Comparison of ENCODE assay signal across 29 cellular contexts in the genomic region with DNA sequence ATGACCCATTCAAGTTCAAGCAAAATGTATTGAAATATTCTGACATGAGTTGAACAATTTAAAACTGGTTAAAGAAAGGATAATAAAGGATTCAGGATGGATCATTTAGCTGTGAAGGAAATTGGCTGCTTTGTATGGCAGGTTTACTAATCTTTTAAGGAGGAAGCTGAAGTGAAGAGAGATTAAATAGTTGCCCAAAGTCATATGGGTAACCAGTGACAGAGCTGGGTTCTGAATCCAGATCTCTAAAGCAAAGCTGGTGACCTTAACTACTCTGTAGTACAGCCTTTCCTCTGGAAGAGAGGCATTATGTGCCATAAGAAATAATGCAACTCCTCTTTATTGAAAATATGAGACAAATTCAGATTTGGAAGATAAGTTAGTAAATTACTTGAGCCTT. TPM values are rescaled to one million over a fixed set of nuclear protein-coding genes. Genes with fewer than 3 reads are reported as not detected.
"Had no signal": no experiment of that assay in that cellular context is flagged by ENCODE, and none has a peak within 500 bp of the region (broad histone marks: within the 10 kb centered on the region; RNA-seq: fewer than 3 reads in every experiment).

No MANE protein-coding gene starts in this region.

- H3K27me3 Mint-ChIP-seq: progenitor cell of endocrine pancreas had no signal

- H3K36me3 ChIP-seq: colonic mucosa, left lung, lower lobe of right lung, neutrophil, right atrium auricular region, suprapubic skin, transverse colon, upper lobe of right lung, uterus had no signal

- H3K79me2 ChIP-seq: parathyroid adenoma had no signal

- H3K4me3 Mint-ChIP-seq: dendritic cell treated with granulocyte-macrophage colony-stimulating factor and Interleukin-4, amounts not matched to agents 40 ng/mL and 50 ng/mL, for 4 days; endodermal cell; memory B cell; naive B cell; natural killer cell treated with Interleukin-12 subunit alpha and Interleukin-12 subunit beta and Interleukin-15 and Interleukin-18, amount 100 ng/mL, for 72 hours; neural crest cell; stimulated activated naive CD8-positive, alpha-beta T cell treated with anti-CD3 and anti-CD28 coated beads, Interleukin-15, amount 100 ng/mL, for 72 hours had no signal

- H3K4me2 ChIP-seq: smooth muscle cell had no signal

- H3K9me3 ChIP-seq: colonic mucosa, left lung, lower lobe of right lung, mucosa of descending colon, neutrophil, right atrium auricular region, suprapubic skin, transverse colon, upper lobe of right lung, uterus had no signal

- H3K36me3 Mint-ChIP-seq: memory B cell; naive B cell; natural killer cell treated with Interleukin-12 subunit alpha and Interleukin-12 subunit beta and Interleukin-15 and Interleukin-18, amount 100 ng/mL, for 72 hours had no signal

- H3K4me1 ChIP-seq: colonic mucosa, lower lobe of right lung, parathyroid adenoma, right atrium auricular region, upper lobe of right lung, uterus had no signal

- DNase-seq: colonic mucosa; effector CD8-positive, alpha-beta T cell; head of caudate nucleus; left cardiac atrium; left lung; lower lobe of right lung; mucosa of descending colon; naive B cell; stimulated activated CD4-positive, alpha-beta T cell treated with anti-CD3 and anti-CD28 coated beads, Interleukin-12 subunit alpha, Interleukin-12 subunit beta, amount 100 ng/mL, for 4 hours; stimulated activated CD4-positive, alpha-beta T cell treated with anti-CD3 and anti-CD28 coated beads, Interleukin-1b, Interleukin-23, amount 100 ng/mL, for 48 hours; stimulated activated CD4-positive, alpha-beta T cell treated with anti-CD3 and anti-CD28 coated beads, Interleukin-4, amount 100 ng/mL, for 1 hour; stimulated activated CD8-positive, alpha-beta memory T cell treated with anti-CD3 and anti-CD28 coated beads, Interleukin-4, amount 100 ng/mL, for 48 hours; stimulated activated naive CD4-positive, alpha-beta T cell; stimulated activated naive CD8-positive, alpha-beta T cell treated with anti-CD3 and anti-CD28 coated beads, Interleukin-15, amount 100 ng/mL, for 72 hours; transverse colon; upper lobe of right lung; uterus had no signal

- H3K9me3 Mint-ChIP-seq: dendritic cell treated with granulocyte-macrophage colony-stimulating factor and Interleukin-4, amounts not matched to agents 40 ng/mL and 50 ng/mL, for 4 days; endodermal cell; memory B cell; neural crest cell; stimulated activated naive CD8-positive, alpha-beta T cell treated with anti-CD3 and anti-CD28 coated beads, Interleukin-15, amount 100 ng/mL, for 72 hours had no signal

- ATAC-seq: left cardiac atrium; lower lobe of right lung; natural killer cell treated with Interleukin-12 subunit alpha and Interleukin-12 subunit beta and Interleukin-15 and Interleukin-18, amount 100 ng/mL, for 72 hours; sciatic nerve; stimulated activated naive CD8-positive, alpha-beta T cell treated with anti-CD3 and anti-CD28 coated beads, Interleukin-15, amount 100 ng/mL, for 72 hours; upper lobe of right lung had no signal

- H3K4me3 ChIP-seq: colonic mucosa, left lung, lower lobe of right lung, mucosa of descending colon, right atrium auricular region, smooth muscle cell, suprapubic skin, transverse colon, upper lobe of right lung, uterus had no signal

- H2AFZ ChIP-seq: parathyroid adenoma had no signal

- H3K27ac Mint-ChIP-seq: dendritic cell treated with granulocyte-macrophage colony-stimulating factor and Interleukin-4, amounts not matched to agents 40 ng/mL and 50 ng/mL, for 4 days; endodermal cell; memory B cell; naive B cell; natural killer cell treated with Interleukin-12 subunit alpha and Interleukin-12 subunit beta and Interleukin-15 and Interleukin-18, amount 100 ng/mL, for 72 hours; progenitor cell of endocrine pancreas; stimulated activated naive CD8-positive, alpha-beta T cell treated with anti-CD3 and anti-CD28 coated beads, Interleukin-15, amount 100 ng/mL, for 72 hours had no signal

- H3K27ac ChIP-seq: colonic mucosa, left lung, lower lobe of right lung, neutrophil, parathyroid adenoma, right atrium auricular region, suprapubic skin, transverse colon, upper lobe of right lung, uterus had no signal

- H3K9ac ChIP-seq: parathyroid adenoma had no signal

- H3K27me3 ChIP-seq: colonic mucosa, left lung, right atrium auricular region, suprapubic skin, transverse colon, upper lobe of right lung, uterus had no signal

- H3K4me1 Mint-ChIP-seq: memory B cell; naive B cell; neural crest cell; stimulated activated naive CD8-positive, alpha-beta T cell treated with anti-CD3 and anti-CD28 coated beads, Interleukin-15, amount 100 ng/mL, for 72 hours had no signal

RNA-seq across cellular contexts. Expression of gene FHIP1A, which starts 22.8 kb away (rescaled TPM):
- total RNA-seq: neural crest cell had no signal
